1 cellular context compared by ENCODE assay signal in the genomic region with DNA sequence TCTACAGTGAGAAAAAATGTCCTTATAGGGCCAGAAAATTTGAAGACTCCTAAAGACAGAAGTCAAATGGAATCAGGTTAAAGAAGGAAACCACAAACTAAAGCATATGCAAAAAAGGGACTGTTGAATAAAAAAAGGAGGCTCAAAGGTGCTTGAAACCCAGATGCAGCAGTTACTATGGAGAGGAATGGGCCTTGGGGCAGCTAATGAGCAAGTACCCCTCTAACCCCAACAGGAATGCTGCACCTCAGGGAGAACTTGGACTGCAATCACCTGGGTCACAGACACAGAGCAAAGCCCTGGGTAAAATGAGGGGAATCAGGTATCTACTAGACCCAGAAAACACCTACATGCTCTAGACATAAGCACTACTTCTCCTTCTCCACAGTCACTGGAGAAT.
TF ChIP-seq lines count a peak whose summit lies in the region.

No MANE protein-coding gene starts in this region.

TF ChIP-seq in H1, 55 proteins besides CTCF, POLR2A, EP300 and RAD21:
- TF ChIP-seq EGR1 (IDR thresholded peaks at IDR 0.05; ENCODE audit: borderline replicate concordance, low read depth, low read length) (no peak), TCF12 (IDR thresholded peaks at IDR 0.05; ENCODE audit: low read depth, low read length) (no peak), POU5F1 (IDR thresholded peaks at IDR 0.05; ENCODE audit: low read depth, low read length) (no peak), HDAC2 (IDR thresholded peaks at IDR 0.05; ENCODE audit: borderline replicate concordance in 1 of 2, low read depth in 2 of 2, low read length in 2 of 2) (no peak), RXRA (IDR thresholded peaks at IDR 0.05; ENCODE audit: insufficient read depth, low read depth, low read length) (no peak), KDM1A (IDR thresholded peaks at IDR 0.05; ENCODE audit: borderline replicate concordance, low read length) (no peak), CBX8 (IDR thresholded peaks at IDR 0.05; ENCODE audit: borderline replicate concordance, low read depth, low read length) (no peak), FOSL1 (IDR thresholded peaks at IDR 0.05; ENCODE audit: insufficient read depth, low read depth, low read length) (no peak)
- TF ChIP-seq, protein P1, sequence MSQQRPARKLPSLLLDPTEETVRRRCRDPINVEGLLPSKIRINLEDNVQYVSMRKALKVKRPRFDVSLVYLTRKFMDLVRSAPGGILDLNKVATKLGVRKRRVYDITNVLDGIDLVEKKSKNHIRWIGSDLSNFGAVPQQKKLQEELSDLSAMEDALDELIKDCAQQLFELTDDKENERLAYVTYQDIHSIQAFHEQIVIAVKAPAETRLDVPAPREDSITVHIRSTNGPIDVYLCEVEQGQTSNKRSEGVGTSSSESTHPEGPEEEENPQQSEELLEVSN (IDR thresholded peaks at IDR 0.05): no peak
